8 cellular contexts compared by ENCODE assay signal in the genomic region with DNA sequence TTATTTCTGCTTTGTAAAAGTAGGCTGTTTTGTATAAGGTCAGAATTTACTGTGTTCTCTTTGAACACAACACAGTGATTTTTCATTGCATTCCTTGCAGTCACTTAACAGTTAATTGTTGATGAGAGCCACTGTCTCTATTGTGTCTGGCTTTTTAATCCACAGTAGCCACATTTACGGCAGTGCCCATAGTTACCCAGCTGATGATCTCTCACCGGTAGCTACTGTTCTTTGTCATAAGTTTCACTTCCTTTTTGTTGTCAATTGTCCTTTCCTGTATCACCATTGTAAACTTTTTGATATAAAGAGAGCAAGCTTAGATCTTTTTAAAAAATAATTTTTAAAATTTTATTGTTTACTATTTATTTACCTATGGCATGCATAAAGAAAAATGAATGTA.
DNase-seq lines count a peak whose midpoint lies in the region; ATAC-seq, FAIRE-seq and TF ChIP-seq lines count a peak whose summit lies in the region.
"Not testable (repeated sequence)": the region's sequence is repeated elsewhere in the genome, so short reads cannot be mapped to it uniquely, and the experiment has no call there.

No MANE protein-coding gene starts in this region.

- DNase-seq in GM19239 (ENCODE audit: insufficient read length, low spot score); stimulated activated effector memory CD8-positive, alpha-beta T cell treated with anti-CD3 and anti-CD28 coated beads, Interleukin-12 subunit alpha, Interleukin-12 subunit beta, amount 100 ng/mL, for 72 hours (ENCODE audit: low spot score in 2 of 2): not testable (repeated sequence)
- DNase-seq in LHCN-M2 (ENCODE audit: low read depth): peak; percentile 35
- DNase-seq in OCI-LY7 (ENCODE audit: low spot score): peak; percentile 62

- H3K4me1 ChIP-seq in OCI-LY7 (ENCODE audit: insufficient read depth, low read length, poor library complexity, severe bottlenecking): not testable (repeated sequence)

- not testable (repeated sequence) for H3K4me1 Mint-ChIP-seq in stimulated activated effector memory CD8-positive, alpha-beta T cell treated with anti-CD3 and anti-CD28 coated beads, Interleukin-12 subunit alpha, Interleukin-12 subunit beta, amount 100 ng/mL, for 72 hours

- H3K9me3 Mint-ChIP-seq in stimulated activated effector memory CD8-positive, alpha-beta T cell treated with anti-CD3 and anti-CD28 coated beads, Interleukin-12 subunit alpha, Interleukin-12 subunit beta, amount 100 ng/mL, for 72 hours: not testable (repeated sequence)

- not testable (repeated sequence) for H3K36me3 Mint-ChIP-seq in stimulated activated effector memory CD8-positive, alpha-beta T cell treated with anti-CD3 and anti-CD28 coated beads, Interleukin-12 subunit alpha, Interleukin-12 subunit beta, amount 100 ng/mL, for 72 hours

- peak overlapping the region; percentile 51 for H3K4me2 ChIP-seq in OCI-LY7 (ENCODE audit: low read length)

- H3K4me3 ChIP-seq in OCI-LY7 (ENCODE audit: low read depth, low read length, poor library complexity, severe bottlenecking): not testable (repeated sequence)

- POLR2A ChIA-PET in OCI-LY7 (lab: Charles Lee): not testable (repeated sequence)

- H4K20me1 ChIP-seq in OCI-LY7 (ENCODE audit: insufficient read depth, low read length): not testable (repeated sequence)

- H3K4me3 Mint-ChIP-seq in stimulated activated effector memory CD8-positive, alpha-beta T cell treated with anti-CD3 and anti-CD28 coated beads, Interleukin-12 subunit alpha, Interleukin-12 subunit beta, amount 100 ng/mL, for 72 hours: not testable (repeated sequence)

- peak; percentile 81 for FAIRE-seq in GM19239 (lab: Jason Lieb, UNC)

- not testable (repeated sequence) for TF ChIP-seq CTCF in OCI-LY7 (conservative IDR thresholded peaks at IDR 0.05; ENCODE audit: low read length)

- H3K27ac Mint-ChIP-seq in stimulated activated effector memory CD8-positive, alpha-beta T cell treated with anti-CD3 and anti-CD28 coated beads, Interleukin-12 subunit alpha, Interleukin-12 subunit beta, amount 100 ng/mL, for 72 hours: not testable (repeated sequence)

- not testable (repeated sequence) for H3K9me2 ChIP-seq in OCI-LY7 (ENCODE audit: insufficient read depth, low read length)

- not testable (repeated sequence) for H3K36me3 ChIP-seq in OCI-LY7 (ENCODE audit: insufficient read depth, low read length)

- H3K79me2 ChIP-seq in OCI-LY7 (ENCODE audit: insufficient read depth, low read depth, low read length): not testable (repeated sequence)

- CTCF ChIA-PET in OCI-LY7 (lab: Charles Lee; ENCODE audit: unreplicated experiment): not testable (repeated sequence)

- not testable (repeated sequence) for BruUV-seq in OCI-LY7 (replicated peaks; lab: Mats Ljungman, UMichigan)

- H3K27ac ChIP-seq in OCI-LY7 (ENCODE audit: low read depth, low read length, poor library complexity, severe bottlenecking): not testable (repeated sequence)

- H3K9me3 ChIP-seq in OCI-LY7 (ENCODE audit: low read length): not testable (repeated sequence)

- ATAC-seq in GM18502 (IDR thresholded peaks at IDR 0.05; ENCODE audit: poor library complexity, unreplicated experiment) (peak; percentile 100), GM21526 (IDR thresholded peaks at IDR 0.05; ENCODE audit: low FRiP score, unreplicated experiment) (peak; percentile 99), HG02870 (IDR thresholded peaks at IDR 0.05; ENCODE audit: unreplicated experiment) (peak; percentile 97), HG03175 (IDR thresholded peaks at IDR 0.05; ENCODE audit: unreplicated experiment) (peak; percentile 99)
- peak; percentile 48 for ATAC-seq in stimulated activated effector memory CD8-positive, alpha-beta T cell treated with anti-CD3 and anti-CD28 coated beads, Interleukin-12 subunit alpha, Interleukin-12 subunit beta, amount 100 ng/mL, for 72 hours

- H2AFZ ChIP-seq in OCI-LY7 (ENCODE audit: low read length): peak overlapping the region; percentile 58; the same call in 1 of the 2 replicates

- intact Hi-C loops in OCI-LY7 (cut with micrococcal nuclease; ENCODE audit: unreplicated experiment): not testable (repeated sequence)

Comparison
In these comparisons a context has a peak if more than half of its experiments do, and no peak if none do; other contexts are left out.
1. ATAC-seq: peak in every context shown above with its lines; median percentile 100 in GM18502; 99 in GM21526; 99 in HG03175; 97 in HG02870; 48 in stimulated activated effector memory CD8-positive, alpha-beta T cell treated with anti-CD3 and anti-CD28 coated beads, Interleukin-12 subunit alpha, Interleukin-12 subunit beta, amount 100 ng/mL, for 72 hours.